Comparison of ENCODE assay signal across 10 cellular contexts in genomic region chr20:41086402-41087324, GRCh38. TPM values are rescaled to one million over a fixed set of nuclear protein-coding genes. Genes with fewer than 3 reads are reported as not detected.
DNase-seq lines count a peak whose midpoint lies in the region; ATAC-seq and TF ChIP-seq lines count a peak whose summit lies in the region.
"Had no signal": no experiment of that assay in that cellular context is flagged by ENCODE, and none has a peak within 500 bp of the region (broad histone marks: within the 10 kb centered on the region; RNA-seq: fewer than 3 reads in every experiment).

No MANE protein-coding gene starts in this region.

- TF ChIP-seq CTCF in DND-41 (IDR thresholded peaks at IDR 0.05; ENCODE audit: borderline replicate concordance, extremely low read depth, low read length, poor library complexity, severe bottlenecking) = no peak
- no peak for TF ChIP-seq CTCF in tibial artery (IDR thresholded peaks at IDR 0.05)

- no peak for DNase-seq in DND-41
- peak; percentile 75 for DNase-seq in NCI-H1436 (lab: John Stamatoyannopoulos, UW)
- no peak for DNase-seq in memory B cell (ENCODE audit: low spot score in 2 of 2)
- no peak for DNase-seq in mesenteric fat pad (ENCODE audit: low spot score)
- DNase-seq in C1 segment of cervical spinal cord (lab: John Stamatoyannopoulos, UW) = no peak
- DNase-seq in tibial artery = no peak
- DNase-seq: NCI-H226 had no signal

- H3K36me3 ChIP-seq in DND-41 (ENCODE audit: insufficient read depth, low read length) = peaks cover 86% of the 10 kb centered on the region
- peaks cover 32 to 66% (median 47%) of the 10 kb centered on the region in 3 donors for H3K36me3 ChIP-seq in tibial artery

- H3K27me3 ChIP-seq in DND-41 (ENCODE audit: insufficient read depth, low read length, poor library complexity) (no peaks in the 10 kb centered on the region), tibial artery (no peaks in the 10 kb centered on the region)

- no peaks in the 10 kb centered on the region for H3K9me3 ChIP-seq in DND-41 (ENCODE audit: insufficient read depth, low read length, severe bottlenecking)
- no peaks in the 10 kb centered on the region for H3K9me3 ChIP-seq in tibial artery

- no peaks in the 10 kb centered on the region for H3K79me2 ChIP-seq in DND-41 (ENCODE audit: insufficient read depth, low read length)

- H3K4me2 ChIP-seq in DND-41 (ENCODE audit: insufficient read depth, low read length) = no peak overlapping the region

- peak overlapping the region; percentile 79 for H3K27ac Mint-ChIP-seq in memory B cell

- no peaks in the 10 kb centered on the region for H3K4me1 Mint-ChIP-seq in memory B cell

- no peak overlapping the region for H3K9ac ChIP-seq in DND-41 (ENCODE audit: low read depth, low read length)

- no peak overlapping the region for H3K27ac ChIP-seq in DND-41 (ENCODE audit: low read length)
- no peak overlapping the region for H3K27ac ChIP-seq in tibial artery

- peaks cover 23% of the 10 kb centered on the region for H3K36me3 Mint-ChIP-seq in memory B cell

- 0 out of 2 replicates have a peak, but pooled peaks cover 3% of the 10 kb centered on the region for H4K20me1 ChIP-seq in DND-41 (ENCODE audit: insufficient read depth, low read length)

- H3K9me3 Mint-ChIP-seq in memory B cell = no peaks in the 10 kb centered on the region

- intact Hi-C loops in tibial artery (cut with DNase I; ENCODE audit: low total_unique reads) = no loop called here

- H3K4me3 ChIP-seq in DND-41 (ENCODE audit: low read depth in 1 of 2, low read length in 2 of 2) (no peak overlapping the region), tibial artery (no peak overlapping the region)

- no peak overlapping the region for H2AFZ ChIP-seq in DND-41 (ENCODE audit: low read depth, low read length)

- H3K4me3 Mint-ChIP-seq in memory B cell = no peak overlapping the region

- ATAC-seq in DND-41 (ENCODE audit: insufficient read depth, low read depth) = 0 out of 3 replicates have a peak, but pooled peaks have one; percentile 29
- peak; percentile 84 for ATAC-seq in SK-N-SH treated with all-trans-retinoic acid at 6 μM for 48 hours
- ATAC-seq in memory B cell (ENCODE audit: low read depth) = no peak
- ATAC-seq in HG02973 (IDR thresholded peaks at IDR 0.05; ENCODE audit: unreplicated experiment) = no peak
- ATAC-seq: esophagus mucosa had no signal

- no peaks in the 10 kb centered on the region for H3K4me1 ChIP-seq in DND-41 (ENCODE audit: insufficient read depth, low read length)
- no peaks in the 10 kb centered on the region for H3K4me1 ChIP-seq in tibial artery

- H3K27me3 Mint-ChIP-seq in memory B cell = no peaks in the 10 kb centered on the region

TF ChIP-seq in SK-N-SH treated with all-trans-retinoic acid at 6 μM for 48 hours, 23 proteins besides CTCF, POLR2A, EP300 and RAD21:
- no peak for TF ChIP-seq GLIS3 (CRISPR knock-in tag; IDR thresholded peaks at IDR 0.05)
- no peak; the same call in 1 of the 2 replicates for TF ChIP-seq ARNTL (CRISPR knock-in tag; IDR thresholded peaks at IDR 0.05; ENCODE audit: borderline replicate concordance, low read depth)
- TF ChIP-seq ZNF70 (CRISPR knock-in tag; IDR thresholded peaks at IDR 0.05) = no peak
- TF ChIP-seq PATZ1 (CRISPR knock-in tag; IDR thresholded peaks at IDR 0.05; ENCODE audit: borderline replicate concordance) = no peak
- no peak for TF ChIP-seq TOX (CRISPR knock-in tag; IDR thresholded peaks at IDR 0.05; ENCODE audit: borderline replicate concordance)
- 0 out of 2 replicates have a peak, but pooled peaks have one; percentile 13 for TF ChIP-seq PPARA (CRISPR knock-in tag; IDR thresholded peaks at IDR 0.05; ENCODE audit: borderline replicate concordance)
- peak; percentile 86 for TF ChIP-seq TCF4 (CRISPR knock-in tag; IDR thresholded peaks at IDR 0.05; ENCODE audit: borderline replicate concordance)
- TF ChIP-seq, protein P1, sequence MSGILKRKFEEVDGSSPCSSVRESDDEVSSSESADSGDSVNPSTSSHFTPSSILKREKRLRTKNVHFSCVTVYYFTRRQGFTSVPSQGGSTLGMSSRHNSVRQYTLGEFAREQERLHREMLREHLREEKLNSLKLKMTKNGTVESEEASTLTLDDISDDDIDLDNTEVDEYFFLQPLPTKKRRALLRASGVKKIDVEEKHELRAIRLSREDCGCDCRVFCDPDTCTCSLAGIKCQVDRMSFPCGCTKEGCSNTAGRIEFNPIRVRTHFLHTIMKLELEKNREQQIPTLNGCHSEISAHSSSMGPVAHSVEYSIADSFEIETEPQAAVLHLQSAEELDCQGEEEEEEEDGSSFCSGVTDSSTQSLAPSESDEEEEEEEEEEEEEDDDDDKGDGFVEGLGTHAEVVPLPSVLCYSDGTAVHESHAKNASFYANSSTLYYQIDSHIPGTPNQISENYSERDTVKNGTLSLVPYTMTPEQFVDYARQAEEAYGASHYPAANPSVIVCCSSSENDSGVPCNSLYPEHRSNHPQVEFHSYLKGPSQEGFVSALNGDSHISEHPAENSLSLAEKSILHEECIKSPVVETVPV (CRISPR knock-in tag; IDR thresholded peaks at IDR 0.05) = no peak
- TF ChIP-seq CSDC2 (CRISPR knock-in tag; IDR thresholded peaks at IDR 0.05) = no peak
- no peak for TF ChIP-seq ZFP3 (CRISPR knock-in tag; IDR thresholded peaks at IDR 0.05)
- TF ChIP-seq SNAI2 (CRISPR knock-in tag; IDR thresholded peaks at IDR 0.05) = peak; percentile 57; the same call in 1 of the 2 replicates
- peak; percentile 98 for TF ChIP-seq ISL1 (CRISPR knock-in tag; IDR thresholded peaks at IDR 0.05)
- TF ChIP-seq BACH2 (CRISPR knock-in tag; IDR thresholded peaks at IDR 0.05; ENCODE audit: borderline replicate concordance) = no peak
- no peak for TF ChIP-seq ZNF8 (CRISPR knock-in tag; IDR thresholded peaks at IDR 0.05)
- TF ChIP-seq ESRRG (CRISPR knock-in tag; IDR thresholded peaks at IDR 0.05) = no peak
- TF ChIP-seq, protein P2, sequence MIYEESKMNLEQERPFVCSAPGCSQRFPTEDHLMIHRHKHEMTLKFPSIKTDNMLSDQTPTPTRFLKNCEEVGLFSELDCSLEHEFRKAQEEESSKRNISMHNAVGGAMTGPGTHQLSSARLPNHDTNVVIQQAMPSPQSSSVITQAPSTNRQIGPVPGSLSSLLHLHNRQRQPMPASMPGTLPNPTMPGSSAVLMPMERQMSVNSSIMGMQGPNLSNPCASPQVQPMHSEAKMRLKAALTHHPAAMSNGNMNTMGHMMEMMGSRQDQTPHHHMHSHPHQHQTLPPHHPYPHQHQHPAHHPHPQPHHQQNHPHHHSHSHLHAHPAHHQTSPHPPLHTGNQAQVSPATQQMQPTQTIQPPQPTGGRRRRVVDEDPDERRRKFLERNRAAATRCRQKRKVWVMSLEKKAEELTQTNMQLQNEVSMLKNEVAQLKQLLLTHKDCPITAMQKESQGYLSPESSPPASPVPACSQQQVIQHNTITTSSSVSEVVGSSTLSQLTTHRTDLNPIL (CRISPR knock-in tag; IDR thresholded peaks at IDR 0.05; ENCODE audit: low read depth) = 0 out of 2 replicates have a peak, but pooled peaks have one; percentile 6
- no peak for TF ChIP-seq ZC3H10 (CRISPR knock-in tag; IDR thresholded peaks at IDR 0.05)
- no peak for TF ChIP-seq RARB (CRISPR knock-in tag; IDR thresholded peaks at IDR 0.05)
- 0 out of 2 replicates have a peak, but pooled peaks have one; percentile 8 for TF ChIP-seq ZFP30 (CRISPR knock-in tag; IDR thresholded peaks at IDR 0.05)
- TF ChIP-seq, protein P3, sequence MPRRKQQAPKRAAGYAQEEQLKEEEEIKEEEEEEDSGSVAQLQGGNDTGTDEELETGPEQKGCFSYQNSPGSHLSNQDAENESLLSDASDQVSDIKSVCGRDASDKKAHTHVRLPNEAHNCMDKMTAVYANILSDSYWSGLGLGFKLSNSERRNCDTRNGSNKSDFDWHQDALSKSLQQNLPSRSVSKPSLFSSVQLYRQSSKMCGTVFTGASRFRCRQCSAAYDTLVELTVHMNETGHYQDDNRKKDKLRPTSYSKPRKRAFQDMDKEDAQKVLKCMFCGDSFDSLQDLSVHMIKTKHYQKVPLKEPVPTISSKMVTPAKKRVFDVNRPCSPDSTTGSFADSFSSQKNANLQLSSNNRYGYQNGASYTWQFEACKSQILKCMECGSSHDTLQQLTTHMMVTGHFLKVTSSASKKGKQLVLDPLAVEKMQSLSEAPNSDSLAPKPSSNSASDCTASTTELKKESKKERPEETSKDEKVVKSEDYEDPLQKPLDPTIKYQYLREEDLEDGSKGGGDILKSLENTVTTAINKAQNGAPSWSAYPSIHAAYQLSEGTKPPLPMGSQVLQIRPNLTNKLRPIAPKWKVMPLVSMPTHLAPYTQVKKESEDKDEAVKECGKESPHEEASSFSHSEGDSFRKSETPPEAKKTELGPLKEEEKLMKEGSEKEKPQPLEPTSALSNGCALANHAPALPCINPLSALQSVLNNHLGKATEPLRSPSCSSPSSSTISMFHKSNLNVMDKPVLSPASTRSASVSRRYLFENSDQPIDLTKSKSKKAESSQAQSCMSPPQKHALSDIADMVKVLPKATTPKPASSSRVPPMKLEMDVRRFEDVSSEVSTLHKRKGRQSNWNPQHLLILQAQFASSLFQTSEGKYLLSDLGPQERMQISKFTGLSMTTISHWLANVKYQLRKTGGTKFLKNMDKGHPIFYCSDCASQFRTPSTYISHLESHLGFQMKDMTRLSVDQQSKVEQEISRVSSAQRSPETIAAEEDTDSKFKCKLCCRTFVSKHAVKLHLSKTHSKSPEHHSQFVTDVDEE (CRISPR knock-in tag; IDR thresholded peaks at IDR 0.05) = peak; percentile 34; the same call in 1 of the 2 replicates
- no peak for TF ChIP-seq OSR1 (CRISPR knock-in tag; IDR thresholded peaks at IDR 0.05)

RNA-seq across cellular contexts. Expression of gene PLCG1, which starts 50.7 kb away (rescaled TPM):
- 76.1 TPM for total RNA-seq in mesenteric fat pad

RNA-seq across cellular contexts. Expression of gene TOP1, which starts 58.0 kb away (rescaled TPM):
- 42.4 TPM for total RNA-seq in mesenteric fat pad

Comparison
In these comparisons a context has a peak if more than half of its experiments do, and no peak if none do; other contexts are left out.
1. ATAC-seq: peak in DND-41 (single experiment) and SK-N-SH treated with all-trans-retinoic acid at 6 μM for 48 hours (single experiment); none in memory B cell (single experiment) and HG02973 (single experiment).